ENCODE assay signal across 8 cellular contexts in genomic region chrX:40176256-40176978, GRCh38.
DNase-seq lines count a peak whose midpoint lies in the region; ATAC-seq, FAIRE-seq and TF ChIP-seq lines count a peak whose summit lies in the region.

No MANE protein-coding gene starts in this region.

- H3K27me3 ChIP-seq in AG04450 (ENCODE audit: control insufficient read depth, insufficient read depth, low read length) (peaks cover 2% of the 10 kb centered on the region), endothelial cell of umbilical vein (ENCODE audit: control insufficient read depth in 2 of 2, insufficient read depth in 2 of 2, low read length in 2 of 2) (no peaks in the 10 kb centered on the region), muscle layer of colon (ENCODE audit: control insufficient read depth in 1 of 2, insufficient read depth in 2 of 2, low read length in 2 of 2) (peaks cover 0 to 37% of the 10 kb centered on the region in 2 donors)

- peak overlapping the region; percentile 74 for H3K9ac ChIP-seq in endothelial cell of umbilical vein (replicated peaks; ENCODE audit: extremely low read depth, insufficient read depth, low read length)
- peak overlapping the region; percentile 33 for H3K9ac ChIP-seq in muscle layer of colon (ENCODE audit: low read length)

- peak overlapping the region; percentile 79 for H3K4me3 Mint-ChIP-seq in activated CD8-positive, alpha-beta memory T cell treated with anti-CD3 and anti-CD28 coated beads, Interleukin-2, amount 10 ng/mL, durations not matched to agents 7 days and 5 days
- peak overlapping the region; percentile 89 to 94 for H3K4me3 Mint-ChIP-seq in stimulated activated naive CD8-positive, alpha-beta T cell treated with anti-CD3 and anti-CD28 coated beads, Interleukin-15, amount 100 ng/mL, for 72 hours

- H3K4me1 ChIP-seq in endothelial cell of umbilical vein (ENCODE audit: control insufficient read depth, extremely low read depth, insufficient read depth, low read length) (peaks cover 34% of the 10 kb centered on the region), muscle layer of colon (ENCODE audit: insufficient read depth, low read length) (peaks cover 22% of the 10 kb centered on the region)

- H2AFZ ChIP-seq in endothelial cell of umbilical vein (ENCODE audit: low read depth, low read length): peak overlapping the region; percentile 70

- no peak for TF ChIP-seq POLR2A in endothelial cell of umbilical vein (IDR thresholded peaks at IDR 0.05; ENCODE audit: low read depth, low read length)

- no peak for TF ChIP-seq CTCF in AG04450 (IDR thresholded peaks at IDR 0.05; ENCODE audit: low read depth, low read length)
- TF ChIP-seq CTCF in endothelial cell of umbilical vein (IDR thresholded peaks at IDR 0.05; ENCODE audit: extremely low read depth in 1 of 2, insufficient read depth in 1 of 2, low read depth in 1 of 2, low read length in 2 of 2): no peak

- peak overlapping the region; percentile 49 for H3K4me3 ChIP-seq in AG04450 (ENCODE audit: low read depth, low read length)
- peak overlapping the region in 2 of 3 experiments; percentile 36 to 49 for H3K4me3 ChIP-seq in endothelial cell of umbilical vein (replicated peaks in 1 of 3; ENCODE audit: insufficient read depth in 1 of 3, low read depth in 1 of 3, low read length in 3 of 3)
- H3K4me3 ChIP-seq in muscle layer of colon (ENCODE audit: low read depth in 1 of 2, low read length in 2 of 2): peak overlapping the region; percentile 48 to 61

- H3K4me2 ChIP-seq in endothelial cell of umbilical vein (ENCODE audit: insufficient read depth, low read length): peak overlapping the region; percentile 56

- no peaks in the 10 kb centered on the region for H3K9me3 Mint-ChIP-seq in activated CD8-positive, alpha-beta memory T cell treated with anti-CD3 and anti-CD28 coated beads, Interleukin-2, amount 10 ng/mL, durations not matched to agents 7 days and 5 days (ENCODE audit: low read depth)
- peaks cover 0 to 7% of the 10 kb centered on the region in 2 donors for H3K9me3 Mint-ChIP-seq in stimulated activated naive CD8-positive, alpha-beta T cell treated with anti-CD3 and anti-CD28 coated beads, Interleukin-15, amount 100 ng/mL, for 72 hours

- H3K9me3 ChIP-seq in AG04450 (ENCODE audit: control insufficient read depth, insufficient read depth, low read length): no peaks in the 10 kb centered on the region; the same call in 1 of the 2 replicates
- H3K9me3 ChIP-seq in endothelial cell of umbilical vein (replicated peaks; ENCODE audit: control insufficient read depth, insufficient read depth, low read length): no peaks in the 10 kb centered on the region
- no peaks in the 10 kb centered on the region for H3K9me3 ChIP-seq in muscle layer of colon (ENCODE audit: low read length)

- peak; percentile 78 for FAIRE-seq in endothelial cell of umbilical vein (lab: Jason Lieb, UNC)

- no peaks in the 10 kb centered on the region for H4K20me1 ChIP-seq in endothelial cell of umbilical vein (replicated peaks; ENCODE audit: control insufficient read depth, extremely low read depth, insufficient read depth, low read length)

- H3K27ac ChIP-seq in AG04450 (ENCODE audit: low read depth, low read length) (no peak overlapping the region), endothelial cell of umbilical vein (ENCODE audit: insufficient read depth, low read depth, low read length) (peak overlapping the region; percentile 66), muscle layer of colon (ENCODE audit: low read depth, low read length) (peak overlapping the region; percentile 86)

- BruUV-seq in endothelial cell of umbilical vein (replicated peaks; lab: Mats Ljungman, UMichigan): no TSS peak

- H3K9me1 ChIP-seq in endothelial cell of umbilical vein (replicated peaks; ENCODE audit: control insufficient read depth, extremely low read depth, insufficient read depth, low read length): no peaks in the 10 kb centered on the region

- H3K4me1 Mint-ChIP-seq in activated CD8-positive, alpha-beta memory T cell treated with anti-CD3 and anti-CD28 coated beads, Interleukin-2, amount 10 ng/mL, durations not matched to agents 7 days and 5 days: peaks cover 26% of the 10 kb centered on the region
- H3K4me1 Mint-ChIP-seq in stimulated activated naive CD8-positive, alpha-beta T cell treated with anti-CD3 and anti-CD28 coated beads, Interleukin-15, amount 100 ng/mL, for 72 hours: peaks cover 33% of the 10 kb centered on the region

- no peaks in the 10 kb centered on the region for H3K36me3 Mint-ChIP-seq in activated CD8-positive, alpha-beta memory T cell treated with anti-CD3 and anti-CD28 coated beads, Interleukin-2, amount 10 ng/mL, durations not matched to agents 7 days and 5 days

- dilution Hi-C loops in endothelial cell of umbilical vein (cut with MboI; ENCODE audit: extremely low pct_ligation_motif_present, low sequenced_read_pairs): no loop called here

- H3K27me3 Mint-ChIP-seq in activated CD8-positive, alpha-beta memory T cell treated with anti-CD3 and anti-CD28 coated beads, Interleukin-2, amount 10 ng/mL, durations not matched to agents 7 days and 5 days: no peaks in the 10 kb centered on the region
- H3K27me3 Mint-ChIP-seq in stimulated activated naive CD8-positive, alpha-beta T cell treated with anti-CD3 and anti-CD28 coated beads, Interleukin-15, amount 100 ng/mL, for 72 hours: no peaks in the 10 kb centered on the region

- ATAC-seq in GM18907 (IDR thresholded peaks at IDR 0.05; ENCODE audit: unreplicated experiment): peak; percentile 19
- peak; percentile 48 for ATAC-seq in activated CD8-positive, alpha-beta memory T cell treated with anti-CD3 and anti-CD28 coated beads, Interleukin-2, amount 10 ng/mL, durations not matched to agents 7 days and 5 days
- peak; percentile 45 for ATAC-seq in stimulated activated naive CD8-positive, alpha-beta T cell treated with anti-CD3 and anti-CD28 coated beads, Interleukin-15, amount 100 ng/mL, for 72 hours

- H3K27ac Mint-ChIP-seq in activated CD8-positive, alpha-beta memory T cell treated with anti-CD3 and anti-CD28 coated beads, Interleukin-2, amount 10 ng/mL, durations not matched to agents 7 days and 5 days: peak overlapping the region; percentile 98
- peak overlapping the region; percentile 95 to 100 for H3K27ac Mint-ChIP-seq in stimulated activated naive CD8-positive, alpha-beta T cell treated with anti-CD3 and anti-CD28 coated beads, Interleukin-15, amount 100 ng/mL, for 72 hours

- intact Hi-C loops in endothelial cell of umbilical vein (cut with micrococcal nuclease): loop anchor here (10.0 kb wide), 1 partner anchor 1372 kb away; the partner anchor contains the start of gene MID1IP1

- no peaks in the 10 kb centered on the region for H3K79me2 ChIP-seq in endothelial cell of umbilical vein (ENCODE audit: control insufficient read depth, insufficient read depth, low read length)

- H3K36me3 ChIP-seq in endothelial cell of umbilical vein (ENCODE audit: control insufficient read depth in 2 of 2, extremely low read depth in 1 of 2, insufficient read depth in 2 of 2, low read length in 2 of 2) (no peaks in the 10 kb centered on the region), muscle layer of colon (ENCODE audit: insufficient read depth, low read length) (no peaks in the 10 kb centered on the region)

- CTCF ChIA-PET in AG04450 (lab: Charles Lee): interaction anchor here (0.6 to 0.7 kb wide), 4 partner anchors 55 to 473 kb away, joined by 3 to 4 read pairs (median 3); no protein-coding TSS in a partner anchor
- CTCF ChIA-PET in activated CD8-positive, alpha-beta memory T cell treated with anti-CD3 and anti-CD28 coated beads, Interleukin-2, amount 10 ng/mL, durations not matched to agents 7 days and 5 days (lab: Charles Lee): interaction anchor here (1.4 kb wide), 1 partner anchor 8 kb away, joined by 3 read pairs; no protein-coding TSS in a partner anchor
- CTCF ChIA-PET in endothelial cell of umbilical vein (lab: Charles Lee): interaction anchor here (0.6 to 1.7 kb wide), 4 partner anchors 61 to 915 kb away, joined by 3 to 9 read pairs (median 3); no protein-coding TSS in a partner anchor

- POLR2A ChIA-PET in AG04450 (lab: Yijun Ruan, JAX) (interaction anchor here (0.8 kb wide), 1 partner anchor 91 kb away, joined by 3 read pairs; no protein-coding TSS in a partner anchor), endothelial cell of umbilical vein (lab: Charles Lee) (no interaction called here)

- DNase-seq in AG04450 (ENCODE audit: low read depth, low spot score) (no peak), LoVo (ENCODE audit: low spot score) (peak; percentile 11), endothelial cell of umbilical vein (ENCODE audit: low read depth, low spot score) (peak; percentile 14), OCI-M2 (lab: John Stamatoyannopoulos, UW; ENCODE audit: unreplicated experiment) (no peak)
- peak; percentile 82 for DNase-seq in activated CD8-positive, alpha-beta memory T cell treated with anti-CD3 and anti-CD28 coated beads, Interleukin-2, amount 10 ng/mL, durations not matched to agents 7 days and 5 days
- peak; percentile 79 to 82 for DNase-seq in stimulated activated naive CD8-positive, alpha-beta T cell treated with anti-CD3 and anti-CD28 coated beads, Interleukin-15, amount 100 ng/mL, for 72 hours

TF ChIP-seq in endothelial cell of umbilical vein, 7 proteins besides CTCF, POLR2A, EP300 and RAD21:
- no peak for TF ChIP-seq JUN (IDR thresholded peaks at IDR 0.05; ENCODE audit: borderline replicate concordance, insufficient read depth, insufficient read length, low read depth)
- peak; percentile 20 for TF ChIP-seq POLR2AphosphoS5 (IDR thresholded peaks at IDR 0.05; ENCODE audit: insufficient read depth, low read depth, low read length)
TF ChIP-seq in endothelial cell of umbilical vein: peak in this region for 1.

Comparison
In these comparisons a context has a peak if more than half of its experiments do, and no peak if none do; other contexts are left out.
1. DNase-seq: peak in LoVo (single experiment), activated CD8-positive, alpha-beta memory T cell treated with anti-CD3 and anti-CD28 coated beads, Interleukin-2, amount 10 ng/mL, durations not matched to agents 7 days and 5 days (single experiment), endothelial cell of umbilical vein (single experiment) and stimulated activated naive CD8-positive, alpha-beta T cell treated with anti-CD3 and anti-CD28 coated beads, Interleukin-15, amount 100 ng/mL, for 72 hours (2 of 2); none in AG04450 (single experiment) and OCI-M2 (single experiment).
2. Peak in every context shown above with its lines, with median percentiles within 50 percentile points of each other: H3K4me3 ChIP-seq and ATAC-seq.